10 cellular contexts compared by ENCODE assay signal in genomic region chr9:96486351-96487029, GRCh38. TPM values are rescaled to one million over a fixed set of nuclear protein-coding genes. Genes with fewer than 3 reads are reported as not detected.
A peak's percentile ranks its signal among the peaks of the same experiment; 100 is the strongest.
DNase-seq lines count a peak whose midpoint lies in the region; ATAC-seq and TF ChIP-seq lines count a peak whose summit lies in the region.
"Had no signal": no experiment of that assay in that cellular context is flagged by ENCODE, and none has a peak within 500 bp of the region (broad histone marks: within the 10 kb centered on the region; RNA-seq: fewer than 3 reads in every experiment).

No MANE protein-coding gene starts in this region.

- no peak for TF ChIP-seq EP300 in sigmoid colon (IDR thresholded peaks at IDR 0.05)

- no peaks in the 10 kb centered on the region for H3K9me3 Mint-ChIP-seq in activated T-helper 1 cell treated with anti-CD3 and anti-CD28 coated beads, Interleukin-12 subunit alpha, Interleukin-12 subunit beta, Interleukin-2, Interleukin-4 antibody, amounts not matched to agents 30 ng/mL and 10 ng/mL and 1 ng/mL, durations not matched to agents 14 hours and 24 hours and 36 hours

- H3K4me1 ChIP-seq in heart right ventricle (peaks cover 4 to 47% (median 34%) of the 10 kb centered on the region in 9 donors), sigmoid colon (peaks cover 0 to 36% (median 26%) of the 10 kb centered on the region in 4 donors)

- intact Hi-C loops in heart right ventricle (cut with DNase I) = loop anchor here in 2 of 10 donors (5.0 kb wide), 2 partner anchors 51 to 69 kb away; partner anchors contain the start of gene ZNF367 (in 1 of the 2)
- intact Hi-C loops in sigmoid colon (cut with DNase I) = no loop called here
- intact Hi-C loops in activated T-helper 1 cell treated with anti-CD3 and anti-CD28 coated beads, Interleukin-12 subunit alpha, Interleukin-12 subunit beta, Interleukin-2, Interleukin-4 antibody, amounts not matched to agents 30 ng/mL and 10 ng/mL and 1 ng/mL, durations not matched to agents 14 hours and 24 hours and 36 hours (cut with micrococcal nuclease) = no loop called here

- in situ Hi-C loops in astrocyte of the cerebellum (cut with HindIII; ENCODE audit: low sequenced_read_pairs) = no loop called here

- ATAC-seq in heart right ventricle (peak; percentile 50 to 88 (median 82)), HG03460 (IDR thresholded peaks at IDR 0.05; ENCODE audit: unreplicated experiment) (no peak), HG02870 (IDR thresholded peaks at IDR 0.05; ENCODE audit: unreplicated experiment) (no peak)

- no peak overlapping the region for H3K27ac Mint-ChIP-seq in activated T-helper 1 cell treated with anti-CD3 and anti-CD28 coated beads, Interleukin-12 subunit alpha, Interleukin-12 subunit beta, Interleukin-2, Interleukin-4 antibody, amounts not matched to agents 30 ng/mL and 10 ng/mL and 1 ng/mL, durations not matched to agents 14 hours and 24 hours and 36 hours

- H3K4me1 Mint-ChIP-seq in activated T-helper 1 cell treated with anti-CD3 and anti-CD28 coated beads, Interleukin-12 subunit alpha, Interleukin-12 subunit beta, Interleukin-2, Interleukin-4 antibody, amounts not matched to agents 30 ng/mL and 10 ng/mL and 1 ng/mL, durations not matched to agents 14 hours and 24 hours and 36 hours (ENCODE audit: low read depth) = peaks cover 20% of the 10 kb centered on the region

- TF ChIP-seq POLR2A in sigmoid colon (IDR thresholded peaks at IDR 0.05) = no peak

- H3K36me3 ChIP-seq in heart right ventricle (peaks cover 0 to 72% (median 18%) of the 10 kb centered on the region in 9 donors), sigmoid colon (peaks cover 3 to 48% (median 19%) of the 10 kb centered on the region in 4 donors)

- H3K27me3 ChIP-seq in heart right ventricle (no peaks in the 10 kb centered on the region), sigmoid colon (no peaks in the 10 kb centered on the region)

- DNase-seq in GM04503 (ENCODE audit: low read depth) (peak; percentile 77), astrocyte of the cerebellum (ENCODE audit: low read depth) (peak; percentile 33), heart right ventricle (peak; percentile 68 to 75), sigmoid colon (peak; percentile 83)
- no peak for DNase-seq in stimulated activated CD4-positive, alpha-beta T cell treated with anti-CD3 and anti-CD28 coated beads, Interleukin-12 subunit alpha, Interleukin-12 subunit beta, amount 100 ng/mL, for 4 hours
- no peak for DNase-seq in activated T-helper 1 cell treated with anti-CD3 and anti-CD28 coated beads, Interleukin-12 subunit alpha, Interleukin-12 subunit beta, Interleukin-2, Interleukin-4 antibody, amounts not matched to agents 30 ng/mL and 10 ng/mL and 1 ng/mL, durations not matched to agents 14 hours and 24 hours and 36 hours (ENCODE audit: low spot score)
- DNase-seq: DMS79 treated with DMSO at 0.1 percent for 48 hours had no signal

- 11 to 19% methylated on average over 7 of the region's 7 CpGs for WGBS in heart right ventricle, 2 donors
- WGBS in sigmoid colon, 2 donors = 72 to 75% methylated on average over 7 of the region's 7 CpGs

- no peak overlapping the region for H3K4me3 Mint-ChIP-seq in activated T-helper 1 cell treated with anti-CD3 and anti-CD28 coated beads, Interleukin-12 subunit alpha, Interleukin-12 subunit beta, Interleukin-2, Interleukin-4 antibody, amounts not matched to agents 30 ng/mL and 10 ng/mL and 1 ng/mL, durations not matched to agents 14 hours and 24 hours and 36 hours

- TF ChIP-seq CTCF in astrocyte of the cerebellum (IDR thresholded peaks at IDR 0.05; ENCODE audit: low read depth, low read length, missing control alignments) (no peak), heart right ventricle (IDR thresholded peaks at IDR 0.05) (no peak), sigmoid colon (IDR thresholded peaks at IDR 0.05) (no peak)

- peak overlapping the region; percentile 13 to 86 (median 62) for H3K27ac ChIP-seq in heart right ventricle
- H3K27ac ChIP-seq in sigmoid colon = peak overlapping the region; percentile 55 to 82 (median 64)
- H3K27ac ChIP-seq: epithelial cell of prostate had no signal

- H3K27me3 Mint-ChIP-seq in activated T-helper 1 cell treated with anti-CD3 and anti-CD28 coated beads, Interleukin-12 subunit alpha, Interleukin-12 subunit beta, Interleukin-2, Interleukin-4 antibody, amounts not matched to agents 30 ng/mL and 10 ng/mL and 1 ng/mL, durations not matched to agents 14 hours and 24 hours and 36 hours (ENCODE audit: insufficient read depth) = no peaks in the 10 kb centered on the region

- H3K4me3 ChIP-seq in astrocyte of the cerebellum (ENCODE audit: low read depth, low read length) (no peak overlapping the region), heart right ventricle (peak overlapping the region in 1 of 10 donors; percentile 6), sigmoid colon (no peak overlapping the region)

- H3K36me3 Mint-ChIP-seq in activated T-helper 1 cell treated with anti-CD3 and anti-CD28 coated beads, Interleukin-12 subunit alpha, Interleukin-12 subunit beta, Interleukin-2, Interleukin-4 antibody, amounts not matched to agents 30 ng/mL and 10 ng/mL and 1 ng/mL, durations not matched to agents 14 hours and 24 hours and 36 hours (ENCODE audit: low read depth) = peaks cover 28% of the 10 kb centered on the region

- H3K9me3 ChIP-seq in heart right ventricle = no peaks in the 10 kb centered on the region
- no peaks in the 10 kb centered on the region for H3K9me3 ChIP-seq in sigmoid colon

RNA-seq across cellular contexts. Expression of gene HABP4, which starts 36.5 kb away (rescaled TPM):
- total RNA-seq in heart right ventricle (10 to 100 TPM; 20.8 to 30.4 (median 25.9) TPM), sigmoid colon (10 to 100 TPM; 12.5 to 23.5 (median 18.6) TPM)
- polyA plus RNA-seq in heart right ventricle (10 to 100 TPM; 21.2 to 25.1 TPM), sigmoid colon (1 to 10 TPM; 2.5 to 9.0 (median 5.6) TPM)
- 10.8 and 11.1 TPM in 2 replicates for total RNA-seq in activated T-helper 1 cell treated with anti-CD3 and anti-CD28 coated beads, Interleukin-12 subunit alpha, Interleukin-12 subunit beta, Interleukin-2, Interleukin-4 antibody, amounts not matched to agents 30 ng/mL and 10 ng/mL and 1 ng/mL, durations not matched to agents 14 hours and 24 hours and 36 hours

Comparison
In these comparisons a context has a peak if more than half of its experiments do, and no peak if none do; other contexts are left out.
1. DNase-seq: peak in GM04503 (single experiment), astrocyte of the cerebellum (single experiment), heart right ventricle (2 of 2) and sigmoid colon (single experiment); none in stimulated activated CD4-positive, alpha-beta T cell treated with anti-CD3 and anti-CD28 coated beads, Interleukin-12 subunit alpha, Interleukin-12 subunit beta, amount 100 ng/mL, for 4 hours (single experiment) and activated T-helper 1 cell treated with anti-CD3 and anti-CD28 coated beads, Interleukin-12 subunit alpha, Interleukin-12 subunit beta, Interleukin-2, Interleukin-4 antibody, amounts not matched to agents 30 ng/mL and 10 ng/mL and 1 ng/mL, durations not matched to agents 14 hours and 24 hours and 36 hours (single experiment).
2. ATAC-seq: peak in heart right ventricle (8 of 8); none in HG03460 (single experiment) and HG02870 (single experiment).